Comparison of ENCODE assay signal across 15 cellular contexts in the genomic region with DNA sequence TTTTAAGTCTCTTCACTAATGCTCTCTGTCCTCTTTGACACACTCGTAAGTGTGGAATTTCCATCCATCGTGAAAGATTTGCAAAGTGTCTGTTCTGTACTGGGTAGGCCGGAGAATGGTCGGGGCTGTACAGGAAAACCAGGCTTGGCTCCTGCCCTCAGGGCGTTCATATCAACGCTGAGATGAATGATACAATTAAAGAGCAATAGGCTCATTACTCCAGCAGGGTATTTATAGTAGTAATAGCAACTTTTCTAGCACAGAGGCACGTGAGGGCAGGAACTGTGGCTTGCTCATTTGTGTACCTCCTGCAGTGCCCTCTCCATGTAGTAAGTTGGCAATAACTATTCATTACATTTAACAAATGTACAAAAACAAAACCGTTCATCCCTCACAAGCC. TPM values are rescaled to one million over a fixed set of nuclear protein-coding genes. Genes with fewer than 3 reads are reported as not detected.
DNase-seq lines count a peak whose midpoint lies in the region; ATAC-seq, FAIRE-seq and TF ChIP-seq lines count a peak whose summit lies in the region.
"Had no signal": no experiment of that assay in that cellular context is flagged by ENCODE, and none has a peak within 500 bp of the region (broad histone marks: within the 10 kb centered on the region; RNA-seq: fewer than 3 reads in every experiment).

No MANE protein-coding gene starts in this region.

- H4K20me1 ChIP-seq in keratinocyte (ENCODE audit: control insufficient read depth, extremely low read depth, insufficient read depth, low read length), result no peaks in the 10 kb centered on the region

- H3K79me2 ChIP-seq in keratinocyte (ENCODE audit: control insufficient read depth, insufficient read depth, low read length), result no peaks in the 10 kb centered on the region

- dilution Hi-C loops in keratinocyte (cut with MboI; ENCODE audit: extremely low pct_ligation_motif_present, low sequenced_read_pairs), result no loop called here

- CTCF ChIA-PET in activated CD8-positive, alpha-beta T cell treated with anti-CD3 and anti-CD28 coated beads for 36 hours (lab: Charles Lee), result interaction anchor here (1.2 kb wide), 1 partner anchor 8 kb away, joined by 3 read pairs; no protein-coding TSS in a partner anchor

- peaks cover 40% of the 10 kb centered on the region for H3K4me1 ChIP-seq in keratinocyte (ENCODE audit: control insufficient read depth, extremely low read depth, insufficient read depth, low read length)
- no peaks in the 10 kb centered on the region for H3K4me1 ChIP-seq in psoas muscle

- no peak overlapping the region for H3K4me2 ChIP-seq in keratinocyte (ENCODE audit: control insufficient read depth, extremely low read depth, insufficient read depth, low read depth, low read length)

- H3K36me3 Mint-ChIP-seq in activated CD8-positive, alpha-beta T cell treated with anti-CD3 and anti-CD28 coated beads for 36 hours (ENCODE audit: low read depth), result no peaks in the 10 kb centered on the region

- intact Hi-C loops in activated CD8-positive, alpha-beta T cell treated with anti-CD3 and anti-CD28 coated beads for 36 hours (cut with micrococcal nuclease), result no loop called here
- intact Hi-C loops in psoas muscle (cut with DNase I), result no loop called here

- H3K4me3 ChIP-seq in keratinocyte (ENCODE audit: control insufficient read depth in 2 of 3, extremely low read depth in 1 of 3, insufficient read depth in 2 of 3, low read depth in 1 of 3, low read length in 3 of 3) (no peak overlapping the region), psoas muscle (no peak overlapping the region)
- H3K4me3 ChIP-seq: upper lobe of right lung had no signal

- ATAC-seq in activated CD4-positive, CD25-positive, alpha-beta regulatory T cell treated with anti-CD3 and anti-CD28 coated beads, Interleukin-2, amount 50 U/mL, for 24 hours, result peak; percentile 58 to 67
- peak; percentile 31 for ATAC-seq in activated CD8-positive, alpha-beta T cell treated with anti-CD3 and anti-CD28 coated beads for 36 hours
- no peak for ATAC-seq in psoas muscle
- ATAC-seq: upper lobe of right lung had no signal

- H3K4me3 Mint-ChIP-seq in activated CD8-positive, alpha-beta T cell treated with anti-CD3 and anti-CD28 coated beads for 36 hours, result peak overlapping the region; percentile 73

- FAIRE-seq in keratinocyte (lab: Jason Lieb, UNC) (peak; percentile 9), D721Med (lab: Jason Lieb, UNC) (no peak)

- H3K27ac Mint-ChIP-seq in activated CD8-positive, alpha-beta T cell treated with anti-CD3 and anti-CD28 coated beads for 36 hours, result peak overlapping the region; percentile 99

- no peak for DNase-seq in activated CD4-positive, CD25-positive, alpha-beta regulatory T cell treated with anti-CD3 and anti-CD28 coated beads, Interleukin-2, amount 50 U/mL, for 72 hours
- DNase-seq in ELR (ENCODE audit: low read depth) (peak; percentile 17), keratinocyte (ENCODE audit: low read depth, low spot score) (no peak), psoas muscle (no peak), D721Med (ENCODE audit: insufficient read length, low spot score) (no peak)
- DNase-seq in activated CD8-positive, alpha-beta T cell treated with anti-CD3 and anti-CD28 coated beads for 36 hours, result peak; percentile 52
- DNase-seq in effector CD8-positive, alpha-beta T cell (lab: John Stamatoyannopoulos, UW), result no peak
- DNase-seq: 8988T; activated CD4-positive, alpha-beta T cell treated with anti-CD3 and anti-CD28 coated beads, Interleukin-2, amount 50 U/mL, for 4 hours; COR-L47; NCI-H187 treated with DMSO at 0.1 percent for 48 hours; NCI-H526; RPMI8226; upper lobe of right lung had no signal

- H3K9ac ChIP-seq in keratinocyte (ENCODE audit: control insufficient read depth, extremely low read depth, insufficient read depth, low read length), result no peak overlapping the region

- H3K27me3 ChIP-seq in keratinocyte (ENCODE audit: control insufficient read depth, extremely low read depth, insufficient read depth, low read length) (no peaks in the 10 kb centered on the region), psoas muscle (ENCODE audit: insufficient read depth in 3 of 3, low read length in 2 of 3) (peaks cover 0 to 2% (median 0%) of the 10 kb centered on the region in 3 donors)
- H3K27me3 ChIP-seq: upper lobe of right lung had no signal

- POLR2A ChIA-PET in activated CD8-positive, alpha-beta T cell treated with anti-CD3 and anti-CD28 coated beads for 36 hours (lab: Charles Lee), result interaction anchor here (1.0 to 1.7 kb wide), 4 partner anchors 10 to 346 kb away, joined by 3 to 5 read pairs (median 4); no protein-coding TSS in a partner anchor

- no peak for TF ChIP-seq CTCF in activated CD8-positive, alpha-beta T cell treated with anti-CD3 and anti-CD28 coated beads for 36 hours (IDR thresholded peaks at IDR 0.05)
- TF ChIP-seq CTCF in keratinocyte (optimal IDR thresholded peaks at IDR 0.05 in 1 of 3, IDR thresholded peaks at IDR 0.05 in 1 of 3, conservative IDR thresholded peaks at IDR 0.05 in 1 of 3; ENCODE audit: extremely low read depth in 1 of 3, insufficient read depth in 2 of 3, low read length in 3 of 3), result no peak
- TF ChIP-seq CTCF in psoas muscle (IDR thresholded peaks at IDR 0.05), result no peak
- TF ChIP-seq CTCF in D721Med (IDR thresholded peaks at IDR 0.05; ENCODE audit: insufficient read depth, missing control alignments), result no peak

- WGBS in psoas muscle, 3 donors, result 82 to 87% (median 85%) methylated on average over 8 of the region's 8 CpGs

- no peak overlapping the region for H2AFZ ChIP-seq in keratinocyte (ENCODE audit: control insufficient read depth, low read length)

- H3K36me3 ChIP-seq in keratinocyte (ENCODE audit: control insufficient read depth in 2 of 2, extremely low read depth in 1 of 2, insufficient read depth in 2 of 2, low read length in 2 of 2) (no peaks in the 10 kb centered on the region), psoas muscle (ENCODE audit: insufficient read depth in 1 of 2, low read depth in 1 of 2) (no peaks in the 10 kb centered on the region)
- H3K36me3 ChIP-seq: upper lobe of right lung had no signal

- H3K9me3 ChIP-seq in keratinocyte (ENCODE audit: control insufficient read depth, low read depth, low read length) (no peaks in the 10 kb centered on the region), psoas muscle (no peaks in the 10 kb centered on the region)
- H3K9me3 ChIP-seq: upper lobe of right lung had no signal

- H3K27me3 Mint-ChIP-seq in activated CD8-positive, alpha-beta T cell treated with anti-CD3 and anti-CD28 coated beads for 36 hours, result no peaks in the 10 kb centered on the region

- H3K4me1 Mint-ChIP-seq in activated CD8-positive, alpha-beta T cell treated with anti-CD3 and anti-CD28 coated beads for 36 hours (ENCODE audit: low read depth), result peaks cover 72% of the 10 kb centered on the region

- H3K9me1 ChIP-seq in keratinocyte (ENCODE audit: control insufficient read depth, extremely low read depth, insufficient read depth, low read length), result no peaks in the 10 kb centered on the region

- H3K27ac ChIP-seq in keratinocyte (ENCODE audit: control insufficient read depth, insufficient read depth, low read length) (no peak overlapping the region), psoas muscle (no peak overlapping the region)
- H3K27ac ChIP-seq: upper lobe of right lung had no signal

- H3K9me3 Mint-ChIP-seq in activated CD8-positive, alpha-beta T cell treated with anti-CD3 and anti-CD28 coated beads for 36 hours, result no peaks in the 10 kb centered on the region

RNA-seq across cellular contexts. Expression of gene NCK2, which starts 5.3 kb away (rescaled TPM):
- total RNA-seq in activated CD8-positive, alpha-beta T cell treated with anti-CD3 and anti-CD28 coated beads for 36 hours, result 10 to 100 TPM; 68.3 to 69.7 TPM
- polyA plus RNA-seq in keratinocyte, result 24.2 to 54.8 TPM (median 31.4 TPM) in 3 replicates
- polyA plus RNA-seq in keratinocyte (2011; ENCODE audit: low read depth), result 42.3 TPM
- polyA plus RNA-seq in keratinocyte (2011; cell fraction: cytosol; rRNA removed), result 34.1 and 49.8 TPM in 2 replicates
- polyA plus RNA-seq in keratinocyte (2011; cell fraction: nucleus; rRNA removed), result 21.5 and 21.6 TPM in 2 replicates
- 20.0 and 50.3 TPM in 2 replicates for polyA plus RNA-seq in keratinocyte (2012; ENCODE audit: low replicate concordance)
- 17.3 to 43.2 TPM (median 22.0 TPM) in 3 replicates for polyA minus RNA-seq in keratinocyte
- polyA minus RNA-seq in keratinocyte (2011; cell fraction: cytosol; rRNA and poly(A)+ RNA removed), result 32.8 TPM
- 16.5 and 19.8 TPM in 2 replicates for polyA minus RNA-seq in keratinocyte (2011; cell fraction: nucleus; rRNA and poly(A)+ RNA removed)
- total RNA-seq in psoas muscle, result 10 to 100 TPM; 33.9 to 53.1 (median 41.1) TPM
- 100 to 1,000 TPM in 1 of 3 donors, 10 to 100 TPM in 2; 26.5 to 111 (median 39.6) TPM for polyA plus RNA-seq in psoas muscle

Comparison
In these comparisons a context has a peak if more than half of its experiments do, and no peak if none do; other contexts are left out.
1. ATAC-seq: peak in activated CD4-positive, CD25-positive, alpha-beta regulatory T cell treated with anti-CD3 and anti-CD28 coated beads, Interleukin-2, amount 50 U/mL, for 24 hours (2 of 2) and activated CD8-positive, alpha-beta T cell treated with anti-CD3 and anti-CD28 coated beads for 36 hours (single experiment); none in psoas muscle (0 of 4).
2. DNase-seq: peak in ELR (single experiment) and activated CD8-positive, alpha-beta T cell treated with anti-CD3 and anti-CD28 coated beads for 36 hours (single experiment); none in activated CD4-positive, CD25-positive, alpha-beta regulatory T cell treated with anti-CD3 and anti-CD28 coated beads, Interleukin-2, amount 50 U/mL, for 72 hours (single experiment), keratinocyte (single experiment), effector CD8-positive, alpha-beta T cell (single experiment), psoas muscle (0 of 2) and D721Med (single experiment).